Comparison of ENCODE assay signal across 8 cellular contexts in the genomic region with DNA sequence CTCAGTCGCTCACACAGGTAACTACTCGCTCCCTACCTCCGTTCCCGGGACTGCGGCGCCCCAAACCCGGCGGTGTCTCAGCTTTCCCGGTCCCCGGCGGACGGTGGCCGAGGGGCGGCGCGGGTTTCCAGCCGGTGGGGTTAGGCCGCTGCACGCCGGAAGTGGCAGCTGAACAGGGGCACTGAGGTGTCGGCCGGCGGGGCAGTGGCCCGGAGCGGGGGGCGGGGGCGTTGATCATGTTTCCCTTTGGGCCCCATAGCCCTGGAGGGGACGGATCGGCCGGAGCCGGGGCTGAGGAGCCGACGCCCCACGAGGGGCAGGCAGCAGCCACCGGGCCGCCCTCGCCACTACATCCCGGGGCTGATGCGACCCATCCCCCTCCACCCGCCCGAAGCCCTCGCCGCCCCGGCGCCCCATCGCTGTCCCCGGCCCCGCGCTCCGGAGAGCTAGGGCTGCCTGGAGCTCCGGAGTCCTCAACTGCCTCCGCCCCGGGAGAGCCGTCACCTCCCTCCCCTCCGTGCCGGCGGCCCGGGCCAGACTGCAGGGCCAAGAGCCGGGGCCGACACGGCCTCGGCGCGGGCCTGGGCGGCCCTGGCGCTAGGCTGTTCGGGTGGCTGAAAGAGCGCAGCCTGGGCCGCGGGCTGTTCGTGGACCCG. TPM values are rescaled to one million over a fixed set of nuclear protein-coding genes. Genes with fewer than 3 reads are reported as not detected.
DNase-seq lines count a peak whose midpoint lies in the region; ATAC-seq and TF ChIP-seq lines count a peak whose summit lies in the region.

Gene DCAF10 (plus strand): TSS at position 167 of the 656 bp plus-strand sequence. CDS start 70 bp downstream, at position 237.

- peak within 1 kb of the TSS; percentile 84 for H3K27ac ChIP-seq in neuronal stem cell (replicated peaks; ENCODE audit: low read length)

- peak within 1 kb of the TSS; percentile 98 for H3K18ac ChIP-seq in neuronal stem cell (ENCODE audit: low read length)

- H2AK5ac ChIP-seq in neuronal stem cell (ENCODE audit: low read depth, low read length), result no peak within 1 kb of the TSS

- TF ChIP-seq CTCF in subcutaneous adipose tissue (IDR thresholded peaks at IDR 0.05; ENCODE audit: low read depth), result no peak

- H4K91ac ChIP-seq in neuronal stem cell (ENCODE audit: low read depth, low read length, poor library complexity), result no peak within 1 kb of the TSS

- peak; percentile 66 for ATAC-seq in GM21717 (IDR thresholded peaks at IDR 0.05; ENCODE audit: unreplicated experiment)

- peaks cover 0 to 4% of the 10 kb centered on the region in 2 donors for H3K9me3 ChIP-seq in neuronal stem cell (replicated peaks in 1 of 2; ENCODE audit: control insufficient read depth in 2 of 2, insufficient read depth in 1 of 2, low read depth in 1 of 2, low read length in 2 of 2)

- H2BK15ac ChIP-seq in neuronal stem cell (ENCODE audit: low read length), result no peak within 1 kb of the TSS

- H3K4me2 ChIP-seq in neuronal stem cell (ENCODE audit: insufficient read depth, low read length, poor library complexity, severe bottlenecking), result peak within 1 kb of the TSS; percentile 74

- peaks cover 6 to 14% of the 10 kb centered on the region in 2 donors for H3K4me1 ChIP-seq in neuronal stem cell (ENCODE audit: control insufficient read depth in 2 of 2, insufficient read depth in 1 of 2, low read depth in 1 of 2, low read length in 2 of 2)

- H3K23ac ChIP-seq in neuronal stem cell (ENCODE audit: low read depth, low read length, poor library complexity), result peak within 1 kb of the TSS; percentile 100

- TF ChIP-seq POLR2A in Raji (IDR thresholded peaks at IDR 0.05; ENCODE audit: insufficient read depth, low read depth, low read length), result peak; percentile 90

- H2BK12ac ChIP-seq in neuronal stem cell (ENCODE audit: low read length), result no peak within 1 kb of the TSS

- H2BK120ac ChIP-seq in neuronal stem cell (ENCODE audit: low read depth, low read length), result peak within 1 kb of the TSS; percentile 47

- WGBS in neuronal stem cell (ENCODE audit: extremely low coverage in 2 of 2, insufficient read length in 2 of 2, insufficient replicate concordance in 1 of 2), 2 donors, result no CpG with 5 or more reads among the region's 72 CpGs

- peak; percentile 92 for DNase-seq in Daoy (ENCODE audit: low read depth)
- peak; percentile 92 for DNase-seq in KBM-7
- peak; percentile 86 for DNase-seq in activated gamma-delta T cell treated with anti-CD3 and anti-CD28 coated beads, Interleukin-2, amount 50 U/mL, for 16 hours (ENCODE audit: low read depth)
- peak; percentile 73 for DNase-seq in foreskin melanocyte
- DNase-seq in neuronal stem cell (ENCODE audit: low spot score), result peak; percentile 87

- H3K14ac ChIP-seq in neuronal stem cell (ENCODE audit: low read length), result peak within 1 kb of the TSS; percentile 79

- in situ Hi-C loops in KBM-7 (cut with MboI; ENCODE audit: low pct_unique_long_range_greater_than_20kb, low sequenced_read_pairs), result no loop called here

- H3K27me3 ChIP-seq in neuronal stem cell (ENCODE audit: control insufficient read depth in 3 of 3, insufficient read depth in 3 of 3, low read depth in 1 of 3, low read length in 3 of 3), result no peaks in the 10 kb centered on the region

- peaks cover 0 to 18% of the 10 kb centered on the region in 2 donors for H3K36me3 ChIP-seq in neuronal stem cell (replicated peaks in 1 of 2; ENCODE audit: control insufficient read depth in 2 of 2, insufficient read depth in 2 of 2, low read length in 2 of 2)

- peak within 1 kb of the TSS; percentile 79 for H2BK5ac ChIP-seq in neuronal stem cell (ENCODE audit: low read length)

- no peak within 1 kb of the TSS for H4K8ac ChIP-seq in neuronal stem cell (ENCODE audit: low read depth, low read length)

- H3K79me1 ChIP-seq in neuronal stem cell (ENCODE audit: low read depth, low read length), result peaks cover 9% of the 10 kb centered on the region

- H2AFZ ChIP-seq in neuronal stem cell (ENCODE audit: low read length), result peak within 1 kb of the TSS; percentile 99

- H3K4ac ChIP-seq in neuronal stem cell (ENCODE audit: low read length), result peak within 1 kb of the TSS; percentile 71

- H3K9ac ChIP-seq in neuronal stem cell (ENCODE audit: low read depth, low read length, poor library complexity), result peak within 1 kb of the TSS; percentile 99

- H3K4me3 ChIP-seq in neuronal stem cell (ENCODE audit: low read length in 2 of 2), result peak within 1 kb of the TSS; percentile 99 to 100

RNA-seq across cellular contexts. Expression of gene DCAF10, which starts in this region (rescaled TPM):
- 15.0 and 47.5 TPM in 2 replicates for total RNA-seq in Daoy (2014; rRNA removed; shearing (Covaris generic))
- 10.9 TPM for polyA plus RNA-seq in neuronal stem cell (2013, experiment 1 of 2)
- polyA plus RNA-seq in neuronal stem cell (2013, experiment 2 of 2), result 12.0 TPM
- total RNA-seq in subcutaneous adipose tissue, result 10 to 100 TPM; 29.3 to 45.8 (median 38.6) TPM

Comparison
In these comparisons a context has a peak if more than half of its experiments do, and no peak if none do; other contexts are left out.
1. Peak in every context shown above with its lines: DNase-seq, ATAC-seq, H3K4me3 ChIP-seq and H3K27ac ChIP-seq.